ENCODE assay signal across 22 cellular contexts in the genomic region with DNA sequence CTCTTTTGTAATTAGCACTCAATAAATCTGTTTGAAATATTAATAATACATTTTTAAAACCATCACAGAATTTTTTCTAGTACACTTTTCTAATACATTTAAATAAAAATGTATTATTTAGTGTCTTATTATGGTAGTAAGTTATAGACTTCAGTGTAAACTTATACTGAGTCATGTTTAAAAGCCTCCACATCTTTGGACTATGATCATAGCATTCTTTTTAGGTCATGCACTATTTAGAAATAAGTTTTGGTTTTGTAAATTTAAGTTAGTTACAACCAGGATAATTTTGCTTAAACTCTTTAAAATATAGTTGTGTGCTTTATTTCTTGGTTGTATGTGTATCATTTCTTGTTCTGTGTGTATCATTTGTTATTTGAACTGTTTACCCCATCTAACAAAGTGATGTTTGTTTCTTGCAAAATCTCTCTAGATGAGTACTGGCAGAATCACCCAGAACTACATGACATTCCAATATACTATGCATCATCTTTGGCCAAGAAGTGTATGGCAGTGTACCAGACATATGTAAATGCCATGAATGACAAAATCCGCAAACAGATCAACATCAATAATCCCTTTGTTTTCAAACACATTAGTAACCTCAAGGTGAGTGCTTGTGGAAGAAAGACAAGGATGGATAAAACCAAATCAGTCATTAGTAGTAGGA. TPM values are rescaled to one million over a fixed set of nuclear protein-coding genes. Genes with fewer than 3 reads are reported as not detected.
DNase-seq lines count a peak whose midpoint lies in the region; TF ChIP-seq lines count a peak whose summit lies in the region.
"Had no signal": no experiment of that assay in that cellular context is flagged by ENCODE, and none has a peak within 500 bp of the region (broad histone marks: within the 10 kb centered on the region; RNA-seq: fewer than 3 reads in every experiment).

No MANE protein-coding gene starts in this region.

- H3K4me1 Mint-ChIP-seq in CD4-positive, alpha-beta memory T cell = peaks cover 4 to 13% (median 6%) of the 10 kb centered on the region in 4 donors
- H3K4me1 Mint-ChIP-seq: endodermal cell had no signal

- DNase-seq in EL = peak; percentile 68
- peak; percentile 68 for DNase-seq in fibroblast of mammary gland (ENCODE audit: low read depth)
- DNase-seq in skeletal muscle cell (ENCODE audit: low read depth) = peak; percentile 33
- no peak for DNase-seq in NCI-H2171 treated with DMSO at 0.1 percent for 48 hours (lab: John Stamatoyannopoulos, UW)
- DNase-seq in stimulated activated naive CD4-positive, alpha-beta T cell treated with Interleukin-2 at 50 U/mL for 16 hours (lab: John Stamatoyannopoulos, UW) = no peak
- no peak for DNase-seq in NCI-H226
- no peak for DNase-seq in CD4-positive, alpha-beta memory T cell
- DNase-seq: activated CD4-positive, alpha-beta T cell treated with anti-CD3 and anti-CD28 coated beads, Interleukin-2, amount 10 ng/mL, durations not matched to agents 24 days and 14 days; activated T-cell treated with anti-CD3 and anti-CD28 coated beads for 4 hours; BE2C; endodermal cell; mucosa of descending colon; NCI-H2107; NCI-H774; nucleus accumbens; Peyer's patch; right lobe of liver; stimulated activated CD4-positive, alpha-beta T cell treated with anti-CD3 and anti-CD28 coated beads, Interleukin-4, amount 100 ng/mL, for 1 hour had no signal

- peak overlapping the region; percentile 64 for H3K27ac ChIP-seq in angular gyrus (ENCODE audit: low read depth, low read length)
- H3K27ac ChIP-seq in CD4-positive, alpha-beta memory T cell (ENCODE audit: low read depth, low read length) = no peak overlapping the region
- H3K27ac ChIP-seq: right lobe of liver, thoracic aorta had no signal

- no peak overlapping the region for H3K4me3 Mint-ChIP-seq in CD4-positive, alpha-beta memory T cell
- H3K4me3 Mint-ChIP-seq: activated CD4-positive, alpha-beta T cell treated with anti-CD3 and anti-CD28 coated beads, Interleukin-2, amount 10 ng/mL, durations not matched to agents 24 days and 14 days; central memory CD8-positive, alpha-beta T cell; endodermal cell had no signal

- no peaks in the 10 kb centered on the region for H3K9me3 Mint-ChIP-seq in CD4-positive, alpha-beta memory T cell
- H3K9me3 Mint-ChIP-seq: activated CD4-positive, alpha-beta T cell treated with anti-CD3 and anti-CD28 coated beads, Interleukin-2, amount 10 ng/mL, durations not matched to agents 24 days and 14 days; activated naive CD4-positive, alpha-beta T cell treated with anti-CD3 and anti-CD28 coated beads, Interleukin-2, amount 50 U/mL, for 72 hours; central memory CD8-positive, alpha-beta T cell; endodermal cell had no signal

- H3K27ac Mint-ChIP-seq in CD4-positive, alpha-beta memory T cell = no peak overlapping the region
- H3K27ac Mint-ChIP-seq: activated CD4-positive, alpha-beta T cell treated with anti-CD3 and anti-CD28 coated beads, Interleukin-2, amount 10 ng/mL, durations not matched to agents 24 days and 14 days; endodermal cell had no signal

- H3K27me3 ChIP-seq in CD4-positive, alpha-beta memory T cell (ENCODE audit: insufficient read depth, low read length) = no peaks in the 10 kb centered on the region
- H3K27me3 ChIP-seq: BE2C, Peyer's patch, right lobe of liver had no signal

- H3K4me3 ChIP-seq in fibroblast of mammary gland (ENCODE audit: control insufficient read depth, low read depth, low read length) = no peak overlapping the region
- no peak overlapping the region for H3K4me3 ChIP-seq in skeletal muscle cell (ENCODE audit: low read depth, low read length)
- H3K4me3 ChIP-seq in CD4-positive, alpha-beta memory T cell (ENCODE audit: low read length in 2 of 2) = no peak overlapping the region
- H3K4me3 ChIP-seq: mucosa of descending colon, Peyer's patch, right lobe of liver, thoracic aorta had no signal

- H3K9me3 ChIP-seq in CD4-positive, alpha-beta memory T cell (ENCODE audit: control insufficient read depth in 1 of 2, low read length in 2 of 2) = no peaks in the 10 kb centered on the region
- H3K9me3 ChIP-seq: BE2C, mucosa of descending colon, Peyer's patch, right lobe of liver, thoracic aorta had no signal

- intact Hi-C loops in CD4-positive, alpha-beta memory T cell (cut with micrococcal nuclease) = no loop called here

- peaks cover 57 to 58% of the 10 kb centered on the region in 2 donors for H3K36me3 Mint-ChIP-seq in CD4-positive, alpha-beta memory T cell

- H3K4me1 ChIP-seq in CD4-positive, alpha-beta memory T cell (ENCODE audit: insufficient read depth, low read length) = no peaks in the 10 kb centered on the region
- H3K4me1 ChIP-seq: BE2C, Peyer's patch, right lobe of liver had no signal

- peaks cover 29% of the 10 kb centered on the region for H3K36me3 ChIP-seq in CD4-positive, alpha-beta memory T cell (ENCODE audit: insufficient read depth, low read length)

- POLR2A ChIA-PET in CD4-positive, alpha-beta memory T cell (lab: Charles Lee; ENCODE audit: partially characterized antibody) = no interaction called here

- CTCF ChIA-PET in CD4-positive, alpha-beta memory T cell (lab: Charles Lee; ENCODE audit: partially characterized antibody) = no interaction called here

- TF ChIP-seq CTCF in fibroblast of mammary gland (conservative IDR thresholded peaks at IDR 0.05; ENCODE audit: control insufficient read depth, insufficient read depth, low read depth, low read length) = no peak

- H3K27me3 Mint-ChIP-seq in CD4-positive, alpha-beta memory T cell = no peaks in the 10 kb centered on the region
- H3K27me3 Mint-ChIP-seq: activated CD4-positive, alpha-beta T cell treated with anti-CD3 and anti-CD28 coated beads, Interleukin-2, amount 10 ng/mL, durations not matched to agents 24 days and 14 days; central memory CD8-positive, alpha-beta T cell had no signal

RNA-seq across cellular contexts. Expression of a gene that starts 16.7 kb away (rescaled TPM):
- total RNA-seq in CD4-positive, alpha-beta memory T cell = 10 to 100 TPM; 20.9 to 22.4 TPM
- polyA plus RNA-seq in CD4-positive, alpha-beta memory T cell = 10 to 100 TPM; 27.8 to 33.7 TPM

RNA-seq across cellular contexts. Expression of a gene that starts 16.9 kb away (rescaled TPM):
- 10 to 100 TPM; 55.1 to 55.8 TPM for total RNA-seq in CD4-positive, alpha-beta memory T cell
- 100 to 1,000 TPM; 124 to 161 TPM for polyA plus RNA-seq in CD4-positive, alpha-beta memory T cell

RNA-seq across cellular contexts. Expression of a gene that starts 34.2 kb away (rescaled TPM):
- 10 to 100 TPM; 52.5 to 58.1 TPM for total RNA-seq in CD4-positive, alpha-beta memory T cell
- polyA plus RNA-seq in CD4-positive, alpha-beta memory T cell = 10 to 100 TPM; 85.8 to 98.4 TPM

Comparison
In these comparisons a context has a peak if more than half of its experiments do, and no peak if none do; other contexts are left out.
1. DNase-seq: peak in EL (single experiment), fibroblast of mammary gland (single experiment) and skeletal muscle cell (single experiment); none in NCI-H2171 treated with DMSO at 0.1 percent for 48 hours (single experiment), stimulated activated naive CD4-positive, alpha-beta T cell treated with Interleukin-2 at 50 U/mL for 16 hours (single experiment), NCI-H226 (single experiment) and CD4-positive, alpha-beta memory T cell (0 of 5).